ENCODE assay signal across 8 cellular contexts in genomic region chr6:36874016-36874442, GRCh38.
DNase-seq lines count a peak whose midpoint lies in the region; ATAC-seq, FAIRE-seq and TF ChIP-seq lines count a peak whose summit lies in the region.

No MANE protein-coding gene starts in this region.

- no peaks in the 10 kb centered on the region for H3K27me3 ChIP-seq in parathyroid adenoma (ENCODE audit: control insufficient read depth, insufficient read depth, low read length)

- H3K9me3 ChIP-seq in SK-N-MC (ENCODE audit: low read depth, low read length) = no peaks in the 10 kb centered on the region
- no peaks in the 10 kb centered on the region for H3K9me3 ChIP-seq in parathyroid adenoma (ENCODE audit: control insufficient read depth, low read length)

- H3K36me3 ChIP-seq in SK-N-MC (ENCODE audit: insufficient read depth, low read length) = peaks cover 39% of the 10 kb centered on the region
- no peaks in the 10 kb centered on the region for H3K36me3 ChIP-seq in parathyroid adenoma (ENCODE audit: control insufficient read depth, insufficient read depth, low read length)

- DNase-seq in NCI-H2029 treated with DMSO at 0.1 percent for 48 hours (lab: John Stamatoyannopoulos, UW) (peak; percentile 25), NCI-H2029 (lab: John Stamatoyannopoulos, UW) (no peak), SK-N-MC (ENCODE audit: low read depth, low spot score) (no peak), fibroblast of peridontal ligament (ENCODE audit: extremely low read depth) (peak; percentile 33), D721Med (ENCODE audit: insufficient read length, low spot score) (no peak), amniotic stem cell (lab: John Stamatoyannopoulos, UW) (no peak)

- H3K27ac ChIP-seq in SK-N-MC (peak overlapping the region; percentile 98), parathyroid adenoma (peak overlapping the region; percentile 94)

- H3K9ac ChIP-seq in SK-N-MC (ENCODE audit: insufficient read length) (peak overlapping the region; percentile 98), parathyroid adenoma (peak overlapping the region; percentile 64)

- H3K4me3 ChIP-seq in SK-N-MC (peak overlapping the region; percentile 90), parathyroid adenoma (ENCODE audit: low read depth, low read length) (peak overlapping the region; percentile 99)

- H2AFZ ChIP-seq in parathyroid adenoma = peak overlapping the region; percentile 97

- no peak for ATAC-seq in GM18858 (IDR thresholded peaks at IDR 0.05; ENCODE audit: unreplicated experiment)

- no peaks in the 10 kb centered on the region for H3K79me2 ChIP-seq in parathyroid adenoma

- no peak for FAIRE-seq in D721Med (lab: Jason Lieb, UNC)

- H3K4me2 ChIP-seq in parathyroid adenoma (ENCODE audit: low read length) = peak overlapping the region; percentile 57

- TF ChIP-seq CTCF in parathyroid adenoma (IDR thresholded peaks at IDR 0.05) (no peak), D721Med (IDR thresholded peaks at IDR 0.05; ENCODE audit: insufficient read depth, missing control alignments) (no peak)

- peaks cover 5% of the 10 kb centered on the region for H3K4me1 ChIP-seq in parathyroid adenoma

Comparison
In these comparisons a context has a peak if more than half of its experiments do, and no peak if none do; other contexts are left out.
1. DNase-seq: peak in NCI-H2029 treated with DMSO at 0.1 percent for 48 hours (single experiment) and fibroblast of peridontal ligament (single experiment); none in NCI-H2029 (single experiment), SK-N-MC (single experiment), D721Med (single experiment) and amniotic stem cell (single experiment).